ENCODE assay signal across 9 cellular contexts in the genomic region with DNA sequence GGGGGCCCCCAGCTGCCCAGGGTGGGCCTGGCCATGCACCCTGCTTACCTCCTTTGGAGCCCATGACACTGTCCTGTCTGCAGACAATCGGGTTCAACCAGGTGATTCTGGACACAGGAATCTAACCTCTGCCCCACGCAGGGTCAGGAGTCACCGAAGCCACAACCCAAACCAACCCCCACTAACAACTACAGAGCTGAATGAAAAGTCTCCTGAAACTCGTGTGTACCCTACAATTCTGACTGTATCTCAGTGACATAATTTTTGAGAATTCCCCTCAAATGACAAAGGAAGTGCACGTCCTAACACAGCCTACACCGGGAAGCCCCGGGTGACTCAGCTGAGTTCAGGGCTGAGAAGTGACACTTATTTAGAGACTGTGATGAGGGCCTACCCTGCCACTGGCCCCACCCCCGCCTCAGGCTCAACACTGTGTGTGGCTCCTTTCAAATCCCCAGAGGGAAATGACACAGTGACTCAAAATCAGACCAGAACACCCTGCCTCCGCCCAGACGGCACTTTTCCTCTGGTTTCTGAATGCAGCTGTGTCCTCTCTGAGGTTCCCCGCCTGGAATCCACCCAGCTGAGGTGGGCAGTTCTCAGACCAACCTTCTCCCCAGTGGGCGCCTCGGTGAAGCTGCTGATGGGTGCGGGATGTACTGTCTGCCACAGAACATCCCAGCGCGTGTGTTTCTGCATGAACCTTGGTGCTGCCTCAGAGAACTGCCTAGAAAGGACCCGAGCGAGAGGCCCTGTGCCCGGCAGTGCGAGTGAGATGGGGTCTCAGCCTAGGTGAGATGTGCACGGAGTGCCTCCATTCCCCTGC. TPM values are rescaled to one million over a fixed set of nuclear protein-coding genes. Genes with fewer than 3 reads are reported as not detected.
DNase-seq lines count a peak whose midpoint lies in the region; ATAC-seq and TF ChIP-seq lines count a peak whose summit lies in the region.
"Had no signal": no experiment of that assay in that cellular context is flagged by ENCODE, and none has a peak within 500 bp of the region (broad histone marks: within the 10 kb centered on the region; RNA-seq: fewer than 3 reads in every experiment).

No MANE protein-coding gene starts in this region.

- TF ChIP-seq CTCF in AG04450 (IDR thresholded peaks at IDR 0.05; ENCODE audit: low read depth, low read length) (no peak), chondrocyte (IDR thresholded peaks at IDR 0.05) (no peak), omental fat pad (IDR thresholded peaks at IDR 0.05) (no peak), endothelial cell (IDR thresholded peaks at IDR 0.05; ENCODE audit: unreplicated experiment) (no peak)

- H3K27ac ChIP-seq in AG04450 (ENCODE audit: low read depth, low read length), result peak overlapping the region; percentile 68
- H3K27ac ChIP-seq: neutrophil had no signal

- H3K4me3 Mint-ChIP-seq in chondrocyte (ENCODE audit: unreplicated experiment) (no peak overlapping the region), endothelial cell (ENCODE audit: unreplicated experiment) (no peak overlapping the region)

- POLR2A ChIA-PET in AG04450 (lab: Yijun Ruan, JAX), result interaction anchor here (0.6 to 1.6 kb wide), 2 partner anchors 10 to 186 kb away, joined by 3 to 6 read pairs; partner anchors contain the start of gene TNIP2

- H3K27me3 ChIP-seq in AG04450 (ENCODE audit: control insufficient read depth, insufficient read depth, low read length), result no peaks in the 10 kb centered on the region
- H3K27me3 ChIP-seq: neutrophil had no signal

- peaks cover 24% of the 10 kb centered on the region for H3K36me3 Mint-ChIP-seq in chondrocyte (ENCODE audit: low read depth)
- H3K36me3 Mint-ChIP-seq in endothelial cell (ENCODE audit: low read depth, unreplicated experiment), result peaks cover 28% of the 10 kb centered on the region

- no peaks in the 10 kb centered on the region for H3K9me3 Mint-ChIP-seq in chondrocyte (ENCODE audit: low read depth)
- no peaks in the 10 kb centered on the region for H3K9me3 Mint-ChIP-seq in endothelial cell (ENCODE audit: unreplicated experiment)

- CTCF ChIA-PET in AG04450 (lab: Charles Lee), result no interaction called here

- H3K27me3 Mint-ChIP-seq in chondrocyte (ENCODE audit: low read depth) (no peaks in the 10 kb centered on the region), endothelial cell (ENCODE audit: unreplicated experiment) (peaks cover 11% of the 10 kb centered on the region)

- ATAC-seq in HG03354 (IDR thresholded peaks at IDR 0.05; ENCODE audit: poor library complexity, severe bottlenecking, unreplicated experiment), result peak; percentile 91
- peak; percentile 59 for ATAC-seq in omental fat pad (ENCODE audit: low FRiP score)

- H3K9me3 ChIP-seq in AG04450 (ENCODE audit: control insufficient read depth, insufficient read depth, low read length), result no peaks in the 10 kb centered on the region
- H3K9me3 ChIP-seq: neutrophil had no signal

- H3K4me1 Mint-ChIP-seq in chondrocyte (ENCODE audit: low read depth) (peaks cover 53% of the 10 kb centered on the region), endothelial cell (ENCODE audit: unreplicated experiment) (peaks cover 7% of the 10 kb centered on the region)

- H3K27ac Mint-ChIP-seq in chondrocyte (ENCODE audit: unreplicated experiment) (peak overlapping the region; percentile 89), endothelial cell (ENCODE audit: unreplicated experiment) (no peak overlapping the region)

- DNase-seq in AG04450 (ENCODE audit: low read depth, low spot score), result no peak
- DNase-seq in GM19238 (ENCODE audit: insufficient read length, low spot score), result peak; percentile 90
- peak; percentile 64 to 80 (median 68) for DNase-seq in activated CD4-positive, CD25-positive, alpha-beta regulatory T cell (lab: John Stamatoyannopoulos, UW)
- DNase-seq in chondrocyte (ENCODE audit: low spot score), result peak; percentile 74
- no peak for DNase-seq in omental fat pad (ENCODE audit: low spot score)
- no peak for DNase-seq in NCI-H526 (lab: John Stamatoyannopoulos, UW)
- no peak for DNase-seq in endothelial cell (ENCODE audit: low spot score)

- no peak overlapping the region for H3K4me3 ChIP-seq in AG04450 (ENCODE audit: low read depth, low read length)

RNA-seq across cellular contexts. Expression of gene TNIP2, which starts 9.9 kb away (rescaled TPM):
- polyA plus RNA-seq in AG04450 (2011; rRNA removed), result 28.8 and 34.3 TPM in 2 replicates
- 11.8 and 18.6 TPM in 2 replicates for polyA minus RNA-seq in AG04450 (2011; rRNA and poly(A)+ RNA removed)
- total RNA-seq in chondrocyte (23.3 to 30.7 TPM (median 29.0 TPM) in 3 replicates), omental fat pad (100 to 1,000 TPM in 1 of 4 donors, 10 to 100 TPM in 3; 50.1 to 108 (median 75.4) TPM), endothelial cell (ENCODE audit: unreplicated experiment) (29.3 TPM)

RNA-seq across cellular contexts. Expression of gene SH3BP2, which starts 46.7 kb away (rescaled TPM):
- polyA plus RNA-seq in AG04450 (2011; rRNA removed), result 14.8 and 17.2 TPM in 2 replicates
- 30.6 and 36.8 TPM in 2 replicates for polyA minus RNA-seq in AG04450 (2011; rRNA and poly(A)+ RNA removed)
- total RNA-seq in chondrocyte (50.1 to 63.1 TPM (median 59.8 TPM) in 3 replicates), omental fat pad (100 to 1,000 TPM in 1 of 4 donors, 10 to 100 TPM in 3; 26.2 to 109 (median 66.0) TPM), endothelial cell (ENCODE audit: unreplicated experiment) (150 TPM)

Comparison
In these comparisons a context has a peak if more than half of its experiments do, and no peak if none do; other contexts are left out.
1. DNase-seq: peak in GM19238 (single experiment), activated CD4-positive, CD25-positive, alpha-beta regulatory T cell (4 of 4) and chondrocyte (single experiment); none in AG04450 (single experiment), omental fat pad (single experiment), NCI-H526 (0 of 2) and endothelial cell (single experiment).